ENCODE assay signal across 9 cellular contexts in the genomic region with DNA sequence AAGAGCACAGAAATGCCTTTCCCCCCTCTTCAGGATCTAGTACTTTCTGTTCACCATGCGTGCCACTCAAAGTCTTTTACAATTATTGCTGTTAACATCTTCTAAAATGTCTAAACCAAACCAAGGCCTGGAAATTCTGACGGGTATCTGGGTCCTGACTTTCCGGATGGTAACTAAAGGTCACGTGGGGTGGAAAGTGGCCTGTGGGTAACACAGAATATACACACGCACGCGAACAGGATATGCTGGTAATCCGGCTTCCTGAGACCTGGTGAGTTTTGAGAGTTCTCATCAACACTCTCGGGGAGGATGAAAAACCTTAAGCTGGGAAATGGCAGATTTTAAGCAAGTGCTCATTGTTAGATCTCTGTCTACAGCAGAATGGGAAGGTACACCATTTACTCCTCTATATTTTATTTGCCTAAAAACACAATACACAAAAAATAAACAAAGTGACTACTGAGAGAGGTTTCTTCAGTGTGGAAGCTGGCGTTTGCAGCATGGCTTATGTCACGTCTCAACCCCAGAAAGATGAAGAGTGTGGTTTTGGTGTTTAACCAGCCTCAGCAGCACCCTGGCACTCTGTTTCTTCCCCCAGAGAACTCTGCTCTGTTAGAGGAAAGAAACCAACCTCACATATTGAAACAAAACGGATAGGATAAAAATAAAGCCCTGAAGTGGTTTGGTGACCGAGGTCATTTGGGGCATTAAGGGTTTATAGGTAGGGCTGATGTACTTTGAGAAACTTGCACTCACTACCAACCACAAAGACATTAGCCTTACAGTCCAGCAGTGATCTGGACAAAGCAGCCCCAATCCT. TPM values are rescaled to one million over a fixed set of nuclear protein-coding genes. Genes with fewer than 3 reads are reported as not detected.
A peak's percentile ranks its signal among the peaks of the same experiment; 100 is the strongest.
DNase-seq lines count a peak whose midpoint lies in the region; ATAC-seq lines count a peak whose summit lies in the region.
"Had no signal": no experiment of that assay in that cellular context is flagged by ENCODE, and none has a peak within 500 bp of the region (broad histone marks: within the 10 kb centered on the region; RNA-seq: fewer than 3 reads in every experiment).

No MANE protein-coding gene starts in this region.

- H3K27ac Mint-ChIP-seq in activated naive CD4-positive, alpha-beta T cell treated with anti-CD3 and anti-CD28 coated beads, Interleukin-2, amount 50 U/mL, for 72 hours, result peak overlapping the region; percentile 95 to 100
- H3K27ac Mint-ChIP-seq: dendritic cell treated with granulocyte-macrophage colony-stimulating factor and Interleukin-4, amounts not matched to agents 40 ng/mL and 50 ng/mL, for 4 days had no signal

- peaks cover 23 to 34% of the 10 kb centered on the region in 2 donors for H3K36me3 Mint-ChIP-seq in activated naive CD4-positive, alpha-beta T cell treated with anti-CD3 and anti-CD28 coated beads, Interleukin-2, amount 50 U/mL, for 72 hours

- peak; percentile 57 for ATAC-seq in GM21717 (IDR thresholded peaks at IDR 0.05; ENCODE audit: unreplicated experiment)
- peak; percentile 79 to 84 for ATAC-seq in activated naive CD4-positive, alpha-beta T cell treated with anti-CD3 and anti-CD28 coated beads, Interleukin-2, amount 50 U/mL, for 72 hours

- DNase-seq in GDM1 (lab: John Stamatoyannopoulos, UW) (peak; percentile 69), RPMI7951 (ENCODE audit: low read depth) (peak; percentile 54), NCI-H446 treated with DMSO at 0.1 percent for 48 hours (lab: John Stamatoyannopoulos, UW) (no peak), AML-193 (lab: John Stamatoyannopoulos, UW) (no peak), NCI-H345 (lab: John Stamatoyannopoulos, UW) (no peak)
- DNase-seq in activated naive CD4-positive, alpha-beta T cell treated with anti-CD3 and anti-CD28 coated beads, Interleukin-2, amount 50 U/mL, for 72 hours (ENCODE audit: low spot score in 2 of 2), result peak; percentile 80 to 89
- peak; percentile 91 for DNase-seq in stimulated activated CD4-positive, alpha-beta T cell treated with anti-CD3 and anti-CD28 coated beads, Interleukin-4, amount 100 ng/mL, for 24 hours

- H3K9me3 Mint-ChIP-seq in activated naive CD4-positive, alpha-beta T cell treated with anti-CD3 and anti-CD28 coated beads, Interleukin-2, amount 50 U/mL, for 72 hours, result no peaks in the 10 kb centered on the region
- H3K9me3 Mint-ChIP-seq: dendritic cell treated with granulocyte-macrophage colony-stimulating factor and Interleukin-4, amounts not matched to agents 40 ng/mL and 50 ng/mL, for 4 days had no signal

RNA-seq across cellular contexts. Expression of a gene that starts 37.3 kb away (rescaled TPM):
- total RNA-seq in RPMI7951 (2014; rRNA removed; shearing (Covaris generic)), result 23.4 and 26.1 TPM in 2 replicates
- 10 to 100 TPM; 40.1 to 45.2 TPM for total RNA-seq in activated naive CD4-positive, alpha-beta T cell treated with anti-CD3 and anti-CD28 coated beads, Interleukin-2, amount 50 U/mL, for 72 hours

RNA-seq across cellular contexts. Expression of a gene that starts 37.5 kb away (rescaled TPM):
- total RNA-seq in RPMI7951 (2014; rRNA removed; shearing (Covaris generic)), result 21.1 and 34.4 TPM in 2 replicates
- total RNA-seq in activated naive CD4-positive, alpha-beta T cell treated with anti-CD3 and anti-CD28 coated beads, Interleukin-2, amount 50 U/mL, for 72 hours, result 10 to 100 TPM in 1 of 2 donors, 1 to 10 TPM in 1; 6.3 to 15.9 TPM

Comparison
In these comparisons a context has a peak if more than half of its experiments do, and no peak if none do; other contexts are left out.
1. DNase-seq: peak in GDM1 (single experiment), RPMI7951 (single experiment), activated naive CD4-positive, alpha-beta T cell treated with anti-CD3 and anti-CD28 coated beads, Interleukin-2, amount 50 U/mL, for 72 hours (2 of 2) and stimulated activated CD4-positive, alpha-beta T cell treated with anti-CD3 and anti-CD28 coated beads, Interleukin-4, amount 100 ng/mL, for 24 hours (single experiment); none in NCI-H446 treated with DMSO at 0.1 percent for 48 hours (single experiment), AML-193 (0 of 2) and NCI-H345 (single experiment).